ENCODE assay signal across 8 cellular contexts in genomic region chr20:32110173-32110704, GRCh38. TPM values are rescaled to one million over a fixed set of nuclear protein-coding genes. Genes with fewer than 3 reads are reported as not detected.
A peak's percentile ranks its signal among the peaks of the same experiment; 100 is the strongest.
DNase-seq lines count a peak whose midpoint lies in the region; ATAC-seq and TF ChIP-seq lines count a peak whose summit lies in the region.

No MANE protein-coding gene starts in this region.

- no peaks in the 10 kb centered on the region for H3K27me3 Mint-ChIP-seq in activated CD4-positive, alpha-beta T cell treated with anti-CD3 and anti-CD28 coated beads for 36 hours

- ATAC-seq in activated CD4-positive, alpha-beta T cell treated with anti-CD3 and anti-CD28 coated beads for 36 hours = no peak
- ATAC-seq in RWPE2 (ENCODE audit: low read depth) (no peak), gastrocnemius medialis (no peak)

- no peaks in the 10 kb centered on the region for H3K9me3 Mint-ChIP-seq in activated CD4-positive, alpha-beta T cell treated with anti-CD3 and anti-CD28 coated beads for 36 hours (ENCODE audit: low read depth)

- H3K36me3 Mint-ChIP-seq in activated CD4-positive, alpha-beta T cell treated with anti-CD3 and anti-CD28 coated beads for 36 hours (ENCODE audit: low read depth) = peaks cover 12% of the 10 kb centered on the region

- intact Hi-C loops in activated CD4-positive, alpha-beta T cell treated with anti-CD3 and anti-CD28 coated beads for 36 hours (cut with DNase I, micrococcal nuclease) = no loop called here
- intact Hi-C loops in gastrocnemius medialis (cut with DNase I; ENCODE audit: low total_unique reads) = loop anchor here (10.0 kb wide), 1 partner anchor 275 kb away; no protein-coding TSS in a partner anchor

- H3K27ac ChIP-seq in RWPE2 (ENCODE audit: poor library complexity, severe bottlenecking) (peak overlapping the region; percentile 77), fibroblast of lung (ENCODE audit: insufficient read depth, low read length) (peak overlapping the region; percentile 100), gastrocnemius medialis (peak overlapping the region; percentile 98 to 100 (median 99))

- H3K9me3 ChIP-seq in RWPE2 (ENCODE audit: severe bottlenecking) (no peaks in the 10 kb centered on the region), fibroblast of lung (ENCODE audit: control insufficient read depth, insufficient read depth, low read depth, low read length) (no peaks in the 10 kb centered on the region), gastrocnemius medialis (no peaks in the 10 kb centered on the region)

- H3K9ac ChIP-seq in fibroblast of lung (ENCODE audit: insufficient read depth, low read length) = peak overlapping the region; percentile 95

- peak overlapping the region; percentile 97 for H3K4me3 Mint-ChIP-seq in activated CD4-positive, alpha-beta T cell treated with anti-CD3 and anti-CD28 coated beads for 36 hours

- no peaks in the 10 kb centered on the region for H4K20me1 ChIP-seq in fibroblast of lung (ENCODE audit: control insufficient read depth, extremely low read depth, insufficient read depth, low read length)

- in situ Hi-C loops in gastrocnemius medialis (cut with MboI; ENCODE audit: low sequenced_read_pairs in 4 of 4) = loop anchor here in 1 of 4 donors (10.0 to 25.0 kb wide), 2 partner anchors 95 to 573 kb away; partner anchors contain the start of genes PLAGL2 and POFUT1

- H3K36me3 ChIP-seq in RWPE2 (ENCODE audit: low read depth) (peaks cover 32% of the 10 kb centered on the region), fibroblast of lung (ENCODE audit: control insufficient read depth, insufficient read depth, low read length) (no peaks in the 10 kb centered on the region), gastrocnemius medialis (no peaks in the 10 kb centered on the region)

- peaks cover 39% of the 10 kb centered on the region for H3K4me1 Mint-ChIP-seq in activated CD4-positive, alpha-beta T cell treated with anti-CD3 and anti-CD28 coated beads for 36 hours

- H3K4me3 ChIP-seq in RWPE2 (ENCODE audit: severe bottlenecking) = peak overlapping the region; percentile 68
- peak overlapping the region; percentile 80 to 98 (median 90) for H3K4me3 ChIP-seq in fibroblast of lung (replicated peaks in 1 of 4; ENCODE audit: control extremely low read depth in 1 of 4, insufficient read depth in 1 of 4, low read depth in 3 of 4, low read length in 4 of 4)
- H3K4me3 ChIP-seq in gastrocnemius medialis = peak overlapping the region; percentile 94 to 100 (median 96)

- H2AFZ ChIP-seq in fibroblast of lung (ENCODE audit: low read length) = no peak overlapping the region

- no peak for TF ChIP-seq CTCF in RWPE2 (IDR thresholded peaks at IDR 0.05; ENCODE audit: poor library complexity, severe bottlenecking)
- no peak for TF ChIP-seq CTCF in fibroblast of lung (conservative IDR thresholded peaks at IDR 0.05 in 1 of 2, IDR thresholded peaks at IDR 0.05 in 1 of 2; ENCODE audit: low read depth in 1 of 2, low read length in 2 of 2)
- TF ChIP-seq CTCF in gastrocnemius medialis (IDR thresholded peaks at IDR 0.05 in 4 of 5, conservative IDR thresholded peaks at IDR 0.05 in 1 of 5) = no peak

- no peaks in the 10 kb centered on the region for H3K27me3 ChIP-seq in RWPE2 (ENCODE audit: insufficient read depth, poor library complexity, severe bottlenecking)
- no peaks in the 10 kb centered on the region for H3K27me3 ChIP-seq in fibroblast of lung (ENCODE audit: control insufficient read depth, insufficient read depth, low read length)
- H3K27me3 ChIP-seq in gastrocnemius medialis = no peaks in the 10 kb centered on the region

- CTCF ChIA-PET in activated CD4-positive, alpha-beta T cell treated with anti-CD3 and anti-CD28 coated beads for 36 hours (lab: Charles Lee) = interaction anchor here (0.5 to 1.7 kb wide), 6 partner anchors 9 to 227 kb away, joined by 3 to 7 read pairs (median 5); no protein-coding TSS in a partner anchor

- POLR2A ChIA-PET in activated CD4-positive, alpha-beta T cell treated with anti-CD3 and anti-CD28 coated beads for 36 hours (lab: Charles Lee) = interaction anchor here (0.5 to 0.8 kb wide), 2 partner anchors 95 to 244 kb away, joined by 3 to 4 read pairs; no protein-coding TSS in a partner anchor

- H3K4me2 ChIP-seq in fibroblast of lung (ENCODE audit: extremely low read depth, insufficient read depth, low read length) = peak overlapping the region; percentile 98

- DNase-seq in activated CD4-positive, alpha-beta T cell treated with anti-CD3 and anti-CD28 coated beads for 36 hours = no peak
- DNase-seq in activated CD4-positive, alpha-beta T cell treated with anti-CD3 and anti-CD28 coated beads, Interleukin-2, amount 50 U/mL, for 4 hours = no peak
- peak; percentile 82 for DNase-seq in RWPE2 (ENCODE audit: low spot score)
- DNase-seq in fibroblast of lung (ENCODE audit: low read depth in 2 of 2) = no peak
- DNase-seq in gastrocnemius medialis = no peak
- no peak for DNase-seq in iPS-NIHi7 (ENCODE audit: extremely low spot score)
- DNase-seq in DMS79 treated with DMSO at 0.1 percent for 48 hours (lab: John Stamatoyannopoulos, UW) = no peak
- no peak for DNase-seq in NCI-H748 treated with DMSO at 0.1 percent for 48 hours (lab: John Stamatoyannopoulos, UW)

- H3K79me2 ChIP-seq in fibroblast of lung (ENCODE audit: control insufficient read depth, insufficient read depth, low read length) = peaks cover 52% of the 10 kb centered on the region

- H3K27ac Mint-ChIP-seq in activated CD4-positive, alpha-beta T cell treated with anti-CD3 and anti-CD28 coated beads for 36 hours = peak overlapping the region; percentile 99

- TF ChIP-seq POLR2A in gastrocnemius medialis (IDR thresholded peaks at IDR 0.05) = no peak

- H3K4me1 ChIP-seq in RWPE2 (ENCODE audit: insufficient read depth, poor library complexity, severe bottlenecking) (peaks cover 10% of the 10 kb centered on the region), fibroblast of lung (ENCODE audit: control insufficient read depth, extremely low read depth, insufficient read depth, low read length) (peaks cover 4% of the 10 kb centered on the region), gastrocnemius medialis (peaks cover 21 to 36% of the 10 kb centered on the region in 2 donors)

RNA-seq across cellular contexts. Expression of gene TM9SF4, which starts 0.7 kb away (rescaled TPM):
- total RNA-seq in activated CD4-positive, alpha-beta T cell treated with anti-CD3 and anti-CD28 coated beads for 36 hours = 10 to 100 TPM; 43.2 to 66.5 TPM
- total RNA-seq in fibroblast of lung (22.3 and 33.5 TPM in 2 replicates), gastrocnemius medialis (10 to 100 TPM; 18.0 to 22.9 (median 21.0) TPM)
- 67.3 and 71.3 TPM in 2 replicates for polyA plus RNA-seq in fibroblast of lung
- polyA plus RNA-seq in fibroblast of lung (2012) = 36.6 and 43.0 TPM in 2 replicates
- polyA minus RNA-seq in fibroblast of lung (ENCODE audit: low replicate concordance) = 111 and 118 TPM in 2 replicates

RNA-seq across cellular contexts. Expression of gene HCK, which starts 58.2 kb away (rescaled TPM):
- total RNA-seq in activated CD4-positive, alpha-beta T cell treated with anti-CD3 and anti-CD28 coated beads for 36 hours = not detected
- total RNA-seq in fibroblast of lung = not detected in 2 replicates
- not detected in 2 replicates for polyA plus RNA-seq in fibroblast of lung
- polyA plus RNA-seq in fibroblast of lung (2012) = not detected in 2 replicates
- not detected in 2 replicates for polyA minus RNA-seq in fibroblast of lung (ENCODE audit: low replicate concordance)
- 1 to 10 TPM; 1.4 to 4.7 (median 4.2) TPM for total RNA-seq in gastrocnemius medialis
